In genomic region chr2:223526106-223526505, GRCh38 we compare ENCODE assay signal across 22 cellular contexts.
A peak's percentile ranks its signal among the peaks of the same experiment; 100 is the strongest.
DNase-seq lines count a peak whose midpoint lies in the region; ATAC-seq, FAIRE-seq and TF ChIP-seq lines count a peak whose summit lies in the region.
"Had no signal": no experiment of that assay in that cellular context is flagged by ENCODE, and none has a peak within 500 bp of the region (broad histone marks: within the 10 kb centered on the region; RNA-seq: fewer than 3 reads in every experiment).

No MANE protein-coding gene starts in this region.

- H3K36me3 ChIP-seq in bronchial epithelial cell (ENCODE audit: control insufficient read depth, insufficient read depth, low read length) = no peaks in the 10 kb centered on the region
- H3K36me3 ChIP-seq: SJCRH30 had no signal

- ATAC-seq in GM18868 (IDR thresholded peaks at IDR 0.05; ENCODE audit: unreplicated experiment) (no peak), HG03097 (IDR thresholded peaks at IDR 0.05; ENCODE audit: low FRiP score, unreplicated experiment) (no peak)

- no peaks in the 10 kb centered on the region for H3K27me3 ChIP-seq in bronchial epithelial cell (ENCODE audit: control insufficient read depth, insufficient read depth, low read length)

- H3K4me3 ChIP-seq in bronchial epithelial cell (ENCODE audit: low read depth, low read length) = no peak overlapping the region
- H3K4me3 ChIP-seq: SJCRH30 had no signal

- no peak for FAIRE-seq in bronchial epithelial cell (lab: Jason Lieb, UNC)
- FAIRE-seq: A204.1 had no signal

- DNase-seq in NCI-H510A treated with DMSO at 0.1 percent for 48 hours (lab: John Stamatoyannopoulos, UW) (peak; percentile 4), NCI-H510A (lab: John Stamatoyannopoulos, UW) (no peak), NCI-H1436 treated with DMSO at 0.1 percent for 48 hours (lab: John Stamatoyannopoulos, UW) (peak; percentile 10), bronchial epithelial cell (ENCODE audit: low read depth) (peak; percentile 66), kidney tubule cell (ENCODE audit: low spot score) (peak; percentile 63), GM20000 (ENCODE audit: low spot score) (no peak)
- DNase-seq: activated CD4-positive, alpha-beta T cell treated with anti-CD3 and anti-CD28 coated beads, Interleukin-2, amount 10 ng/mL, durations not matched to agents 24 days and 14 days; activated naive CD4-positive, alpha-beta T cell treated with anti-CD3 and anti-CD28 coated beads, Interleukin-2, amount 10 ng/mL, durations not matched to agents 7 days and 5 days; amygdala; erythroblast; foreskin melanocyte; HFFc6; hippocampal formation; naive B cell; NCI-H1048; NCI-H2081; NCI-H526; OCI-M1; SJCRH30 had no signal

- TF ChIP-seq CTCF in bronchial epithelial cell (IDR thresholded peaks at IDR 0.05; ENCODE audit: insufficient read depth, low read length, severe bottlenecking) = no peak
- TF ChIP-seq CTCF in GM20000 (IDR thresholded peaks at IDR 0.05; ENCODE audit: extremely low read depth, missing control alignments) = no peak

Comparison
In these comparisons a context has a peak if more than half of its experiments do, and no peak if none do; other contexts are left out.
1. DNase-seq: peak in NCI-H510A treated with DMSO at 0.1 percent for 48 hours (single experiment), NCI-H1436 treated with DMSO at 0.1 percent for 48 hours (single experiment), bronchial epithelial cell (single experiment) and kidney tubule cell (single experiment); none in NCI-H510A (single experiment) and GM20000 (single experiment).